In genomic region chr17:80982426-80982974, GRCh38 we compare ENCODE assay signal across 2 cellular contexts.
A peak's percentile ranks its signal among the peaks of the same experiment; 100 is the strongest.
TF ChIP-seq lines count a peak whose summit lies in the region.

No MANE protein-coding gene starts in this region.

TF ChIP-seq in IMR-90, 13 proteins besides CTCF, POLR2A, EP300 and RAD21:
- TF ChIP-seq MAFK (IDR thresholded peaks at IDR 0.05; ENCODE audit: low read depth, low read length) (no peak), BHLHE40 (IDR thresholded peaks at IDR 0.05; ENCODE audit: low read depth, low read length) (no peak), FOS (IDR thresholded peaks at IDR 0.05; ENCODE audit: low read depth, low read length) (no peak), USF2 (IDR thresholded peaks at IDR 0.05; ENCODE audit: low read depth, low read length) (no peak), ELK1 (IDR thresholded peaks at IDR 0.05; ENCODE audit: borderline replicate concordance, low read depth, low read length) (no peak), CHD1 (IDR thresholded peaks at IDR 0.05; ENCODE audit: low read depth, low read length) (no peak), NFE2L2 (IDR thresholded peaks at IDR 0.05; ENCODE audit: low read depth, low read length) (no peak), RFX5 (IDR thresholded peaks at IDR 0.05; ENCODE audit: low read depth, low read length) (no peak), SMC3 (IDR thresholded peaks at IDR 0.05; ENCODE audit: low read depth, low read length) (no peak), RCOR1 (IDR thresholded peaks at IDR 0.05; ENCODE audit: insufficient replicate concordance, low read length) (no peak)

TF ChIP-seq in GM12878, 131 proteins besides CTCF, POLR2A, EP300 and RAD21:
- TF ChIP-seq PKNOX1 (IDR thresholded peaks at IDR 0.05) (no peak), PBX3 (IDR thresholded peaks at IDR 0.05; ENCODE audit: insufficient replicate concordance, low read depth, low read length) (no peak), RELB (IDR thresholded peaks at IDR 0.05; ENCODE audit: low read depth) (no peak), MYC (IDR thresholded peaks at IDR 0.05; ENCODE audit: insufficient read depth, insufficient read length, insufficient replicate concordance, low read length, severe bottlenecking) (no peak), CREB1 (IDR thresholded peaks at IDR 0.05; ENCODE audit: low read depth) (0 out of 2 replicates have a peak, but pooled peaks have one; percentile 15)
